ENCODE assay signal across 16 cellular contexts in genomic region chr15:84001037-84001436, GRCh38.
A peak's percentile ranks its signal among the peaks of the same experiment; 100 is the strongest.
DNase-seq lines count a peak whose midpoint lies in the region; ATAC-seq, FAIRE-seq and TF ChIP-seq lines count a peak whose summit lies in the region.
"Had no signal": no experiment of that assay in that cellular context is flagged by ENCODE, and none has a peak within 500 bp of the region (broad histone marks: within the 10 kb centered on the region; RNA-seq: fewer than 3 reads in every experiment).

No MANE protein-coding gene starts in this region.

- peak; percentile 98 for FAIRE-seq in keratinocyte (lab: Jason Lieb, UNC)
- FAIRE-seq: H54, HepG2 had no signal

- no peaks in the 10 kb centered on the region for H3K79me2 ChIP-seq in keratinocyte (ENCODE audit: control insufficient read depth, insufficient read depth, low read length)

- H3K9ac ChIP-seq in keratinocyte (ENCODE audit: control insufficient read depth, extremely low read depth, insufficient read depth, low read length) = peak overlapping the region; percentile 53
- H3K9ac ChIP-seq: BLaER1 treated with 17β-estradiol and CSF1 and Interleukin-3, amounts not matched to agents 10 nM and 100 nM had no signal

- H3K4me3 ChIP-seq in LNCaP clone FGC (ENCODE audit: low read depth, low read length) (no peak overlapping the region), keratinocyte (ENCODE audit: control insufficient read depth in 2 of 3, extremely low read depth in 1 of 3, insufficient read depth in 2 of 3, low read depth in 1 of 3, low read length in 3 of 3) (peak overlapping the region in 1 of 3 experiments; percentile 9)
- H3K4me3 ChIP-seq: BLaER1 treated with 17β-estradiol and CSF1 and Interleukin-3, amounts not matched to agents 10 nM and 100 nM; GM23338 had no signal

- DNase-seq in LNCaP clone FGC (ENCODE audit: low read depth) (peak; percentile 42), epithelial cell of prostate (ENCODE audit: low read depth, low spot score) (peak; percentile 45), keratinocyte (ENCODE audit: low read depth, low spot score) (peak; percentile 68)
- DNase-seq in central memory CD4-positive, alpha-beta T cell = no peak
- DNase-seq: Calu3; CD8-positive, alpha-beta T cell; DMS79 treated with DMSO at 0.1 percent for 48 hours; GF-D8; HCEC 1CT had no signal

- H3K9me3 ChIP-seq in keratinocyte (ENCODE audit: control insufficient read depth, low read depth, low read length) = no peaks in the 10 kb centered on the region

- H3K27ac ChIP-seq in VCaP (peak overlapping the region; percentile 8; the same call in 1 of the 2 replicates), epithelial cell of prostate (peak overlapping the region; percentile 37), keratinocyte (ENCODE audit: control insufficient read depth, insufficient read depth, low read length) (peak overlapping the region; percentile 77)
- H3K27ac ChIP-seq: BLaER1 treated with 17β-estradiol and CSF1 and Interleukin-3, amounts not matched to agents 10 nM and 100 nM had no signal

- dilution Hi-C loops in keratinocyte (cut with MboI; ENCODE audit: extremely low pct_ligation_motif_present, low sequenced_read_pairs) = no loop called here

- peak overlapping the region; percentile 71 for H2AFZ ChIP-seq in keratinocyte (ENCODE audit: control insufficient read depth, low read length)
- H2AFZ ChIP-seq: GM23338 had no signal

- no peak for ATAC-seq in GM19328 (IDR thresholded peaks at IDR 0.05; ENCODE audit: unreplicated experiment)
- ATAC-seq in GM19397 (IDR thresholded peaks at IDR 0.05; ENCODE audit: unreplicated experiment) = no peak
- ATAC-seq: CD8-positive, alpha-beta T cell; GM23338; HepG2 had no signal

- H3K36me3 ChIP-seq in keratinocyte (ENCODE audit: control insufficient read depth in 2 of 2, extremely low read depth in 1 of 2, insufficient read depth in 2 of 2, low read length in 2 of 2) = no peaks in the 10 kb centered on the region
- H3K36me3 ChIP-seq: BLaER1 treated with 17β-estradiol and CSF1 and Interleukin-3, amounts not matched to agents 10 nM and 100 nM had no signal

- no peaks in the 10 kb centered on the region for H3K9me1 ChIP-seq in keratinocyte (ENCODE audit: control insufficient read depth, extremely low read depth, insufficient read depth, low read length)

- peak overlapping the region; percentile 67 for H3K4me2 ChIP-seq in keratinocyte (ENCODE audit: control insufficient read depth, extremely low read depth, insufficient read depth, low read depth, low read length)
- H3K4me2 ChIP-seq: BLaER1 treated with 17β-estradiol and CSF1 and Interleukin-3, amounts not matched to agents 10 nM and 100 nM; GM23338 had no signal

- H3K27me3 ChIP-seq in keratinocyte (ENCODE audit: control insufficient read depth, extremely low read depth, insufficient read depth, low read length) = no peaks in the 10 kb centered on the region
- H3K27me3 ChIP-seq: BLaER1 treated with 17β-estradiol and CSF1 and Interleukin-3, amounts not matched to agents 10 nM and 100 nM had no signal

- H3K4me1 ChIP-seq in keratinocyte (ENCODE audit: control insufficient read depth, extremely low read depth, insufficient read depth, low read length) = peaks cover 34% of the 10 kb centered on the region
- H3K4me1 ChIP-seq: BLaER1 treated with 17β-estradiol and CSF1 and Interleukin-3, amounts not matched to agents 10 nM and 100 nM had no signal

- H4K20me1 ChIP-seq in keratinocyte (ENCODE audit: control insufficient read depth, extremely low read depth, insufficient read depth, low read length) = no peaks in the 10 kb centered on the region
- H4K20me1 ChIP-seq: BLaER1 treated with 17β-estradiol and CSF1 and Interleukin-3, amounts not matched to agents 10 nM and 100 nM had no signal

- TF ChIP-seq CTCF in LNCaP clone FGC (IDR thresholded peaks at IDR 0.05; ENCODE audit: control insufficient read depth, extremely low read depth, insufficient read depth) = no peak
- no peak for TF ChIP-seq CTCF in VCaP (conservative IDR thresholded peaks at IDR 0.05)
- TF ChIP-seq CTCF in keratinocyte (optimal IDR thresholded peaks at IDR 0.05 in 1 of 3, IDR thresholded peaks at IDR 0.05 in 1 of 3, conservative IDR thresholded peaks at IDR 0.05 in 1 of 3; ENCODE audit: extremely low read depth in 1 of 3, insufficient read depth in 2 of 3, low read length in 3 of 3) = no peak

Comparison
In these comparisons a context has a peak if more than half of its experiments do, and no peak if none do; other contexts are left out.
1. H3K27ac ChIP-seq: peak in every context shown above with its lines; median percentile 77 in keratinocyte; 37 in epithelial cell of prostate; 8 in VCaP.